ENCODE assay signal across 21 cellular contexts in the genomic region with DNA sequence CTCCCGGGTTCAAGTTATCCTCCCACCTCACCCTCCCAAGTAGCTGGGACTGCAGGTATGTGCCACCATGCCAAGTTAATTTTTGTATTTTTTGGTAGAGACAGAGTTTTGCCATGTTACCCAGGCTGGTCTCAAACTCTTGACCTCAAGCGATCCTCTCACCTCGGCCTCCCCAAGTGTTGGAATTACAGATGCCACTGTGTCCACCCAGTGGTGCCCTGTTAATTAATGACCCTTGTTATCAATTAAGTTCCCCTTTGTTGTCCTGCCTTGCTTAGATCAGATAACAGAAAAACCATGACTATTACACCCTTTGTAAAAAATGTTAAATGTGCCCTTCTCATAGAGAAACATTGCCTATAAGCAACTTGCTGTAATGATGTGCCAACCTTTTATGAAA. TPM values are rescaled to one million over a fixed set of nuclear protein-coding genes. Genes with fewer than 3 reads are reported as not detected.
"Had no signal": no experiment of that assay in that cellular context is flagged by ENCODE, and none has a peak within 500 bp of the region (broad histone marks: within the 10 kb centered on the region; RNA-seq: fewer than 3 reads in every experiment).

No MANE protein-coding gene starts in this region.

- H3K9me3 ChIP-seq: heart left ventricle, right atrium auricular region, suprapubic skin, tibial artery had no signal

- H3K4me3 Mint-ChIP-seq: naive thymus-derived CD4-positive, alpha-beta T cell had no signal

- H3K36me3 Mint-ChIP-seq: naive thymus-derived CD4-positive, alpha-beta T cell had no signal

- H3K27me3 ChIP-seq: right atrium auricular region had no signal

- ATAC-seq: heart left ventricle; naive thymus-derived CD4-positive, alpha-beta T cell; stimulated activated naive CD8-positive, alpha-beta T cell treated with anti-CD3 and anti-CD28 coated beads, Interleukin-15, Interleukin-2, amounts not matched to agents 100 U/mL and 50 U/mL, for 24 hours had no signal

- H3K36me3 ChIP-seq: heart left ventricle, right atrium auricular region, suprapubic skin, tibial artery had no signal

- H3K4me1 ChIP-seq: right atrium auricular region, tibial artery had no signal

- H3K27ac ChIP-seq: heart left ventricle, right atrium auricular region, suprapubic skin, tibial artery had no signal

- H3K4me3 ChIP-seq: heart left ventricle, right atrium auricular region, suprapubic skin, tibial artery had no signal

- H3K27ac Mint-ChIP-seq: naive thymus-derived CD4-positive, alpha-beta T cell had no signal

- DNase-seq: effector memory CD4-positive, alpha-beta T cell; heart left ventricle; hippocampal formation; naive thymus-derived CD4-positive, alpha-beta T cell; posterior cingulate gyrus; small intestine; stimulated activated CD4-positive, alpha-beta T cell treated with anti-CD3 and anti-CD28 coated beads, Interleukin-12 subunit alpha, Interleukin-12 subunit beta, amount 100 ng/mL, for 4 hours; stimulated activated naive CD8-positive, alpha-beta T cell treated with anti-CD3 and anti-CD28 coated beads, Interleukin-15, Interleukin-2, amounts not matched to agents 100 U/mL and 50 U/mL, for 24 hours; tibial artery had no signal

RNA-seq across cellular contexts. Expression of gene IGFL1, which starts 34.4 kb away (rescaled TPM):
- total RNA-seq: fibroblast of lung; frontal cortex; glomerular endothelial cell; heart left ventricle; kidney epithelial cell; liver; lung microvascular endothelial cell; mesenteric fat pad; mononuclear cell; naive thymus-derived CD4-positive, alpha-beta T cell; osteocyte; right atrium auricular region; suprapubic skin had no signal

RNA-seq across cellular contexts. Expression of gene IGFL2, which starts 47.1 kb away (rescaled TPM):
- total RNA-seq: fibroblast of lung, glomerular endothelial cell, kidney epithelial cell, lung microvascular endothelial cell, mesenteric fat pad, mononuclear cell, osteocyte, ureter had no signal
